Comparison of ENCODE assay signal across 16 cellular contexts in the genomic region with DNA sequence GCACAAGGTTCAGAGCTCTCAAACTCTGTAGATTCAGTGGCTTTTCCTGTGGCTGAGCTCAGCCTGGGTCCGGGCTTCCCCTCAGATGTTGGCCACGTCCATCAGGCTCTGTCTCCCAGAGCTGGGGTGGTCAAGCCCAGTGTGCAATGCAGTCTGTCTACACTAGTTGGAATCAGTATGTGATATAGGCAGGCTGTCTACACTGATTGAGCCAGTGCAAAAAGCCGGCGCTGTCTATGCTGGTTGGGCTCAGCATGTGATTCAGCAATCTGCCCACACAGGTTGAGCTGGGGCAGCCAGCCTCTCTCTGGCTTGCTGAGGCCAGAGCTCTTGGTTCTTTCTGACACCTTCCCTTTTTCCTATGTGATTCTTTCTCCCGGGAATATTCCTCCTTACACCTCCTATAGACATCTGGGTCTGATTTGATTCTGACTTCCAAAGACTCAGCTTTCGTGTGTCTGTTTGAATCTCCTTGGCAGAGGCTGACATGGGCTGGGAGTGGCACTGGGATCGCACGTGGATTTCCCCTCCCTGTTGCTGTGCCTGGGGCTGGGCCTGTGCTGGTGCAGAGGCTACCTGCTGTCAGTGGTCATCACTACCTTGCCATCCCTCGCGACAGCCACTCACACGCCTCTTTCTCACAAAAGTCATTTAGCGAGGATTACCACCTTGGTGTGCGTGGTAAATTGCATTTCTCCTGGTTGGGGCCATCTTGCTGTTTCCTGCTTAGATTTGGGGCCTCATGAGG. TPM values are rescaled to one million over a fixed set of nuclear protein-coding genes. Genes with fewer than 3 reads are reported as not detected.
DNase-seq lines count a peak whose midpoint lies in the region; ATAC-seq and TF ChIP-seq lines count a peak whose summit lies in the region.
"Had no signal": no experiment of that assay in that cellular context is flagged by ENCODE, and none has a peak within 500 bp of the region (broad histone marks: within the 10 kb centered on the region; RNA-seq: fewer than 3 reads in every experiment).

No MANE protein-coding gene starts in this region.

- no peaks in the 10 kb centered on the region for H3K36me3 ChIP-seq in Panc1 (ENCODE audit: control insufficient read depth, insufficient read depth, low read length)
- H3K36me3 ChIP-seq in iPS-15b (ENCODE audit: control insufficient read depth, insufficient read depth, low read length), result no peaks in the 10 kb centered on the region
- H3K36me3 ChIP-seq in upper lobe of left lung, result no peaks in the 10 kb centered on the region
- H3K36me3 ChIP-seq: BLaER1 had no signal

- H3K4me1 ChIP-seq in Panc1 (ENCODE audit: control insufficient read depth, insufficient read depth, low read length) (no peaks in the 10 kb centered on the region), iPS-15b (ENCODE audit: control insufficient read depth, insufficient read depth, low read length) (peaks cover 5% of the 10 kb centered on the region), upper lobe of left lung (no peaks in the 10 kb centered on the region)
- H3K4me1 ChIP-seq: BLaER1 had no signal

- intact Hi-C loops in Panc1 (cut with micrococcal nuclease; ENCODE audit: unreplicated experiment), result no loop called here

- DNase-seq in NCI-H2227 (lab: John Stamatoyannopoulos, UW; ENCODE audit: unreplicated experiment) (peak; percentile 53), NCI-H2227 treated with DMSO at 0.1 percent for 48 hours (lab: John Stamatoyannopoulos, UW) (no peak), Panc1 (ENCODE audit: low read depth, low spot score) (no peak), type B pancreatic cell (ENCODE audit: extremely low spot score, unreplicated experiment) (peak; percentile 45), LoVo (ENCODE audit: low spot score) (no peak), upper lobe of left lung (no peak)
- no peak for DNase-seq in activated CD4-positive, alpha-beta T cell treated with anti-CD3 and anti-CD28 coated beads, Interleukin-2, amount 10 ng/mL, durations not matched to agents 7 days and 5 days
- DNase-seq: CD8-positive, alpha-beta memory T cell; IMR-90; NCI-H1436; NCI-H2081 treated with DMSO at 0.1 percent for 48 hours; NCI-H345 had no signal

- peaks cover 55% of the 10 kb centered on the region for H3K27me3 Mint-ChIP-seq in type B pancreatic cell
- H3K27me3 Mint-ChIP-seq in activated CD4-positive, alpha-beta T cell treated with anti-CD3 and anti-CD28 coated beads, Interleukin-2, amount 10 ng/mL, durations not matched to agents 7 days and 5 days, result no peaks in the 10 kb centered on the region

- in situ Hi-C loops in Panc1 (cut with HindIII; ENCODE audit: low pct_unique_long_range_greater_than_20kb, low sequenced_read_pairs), result no loop called here

- POLR2A ChIA-PET in Panc1 (lab: Charles Lee), result no interaction called here
- POLR2A ChIA-PET in activated CD4-positive, alpha-beta T cell treated with anti-CD3 and anti-CD28 coated beads, Interleukin-2, amount 10 ng/mL, durations not matched to agents 7 days and 5 days (lab: Charles Lee), result no interaction called here

- no peak overlapping the region for H3K4me3 Mint-ChIP-seq in type B pancreatic cell
- no peak overlapping the region for H3K4me3 Mint-ChIP-seq in activated CD4-positive, alpha-beta T cell treated with anti-CD3 and anti-CD28 coated beads, Interleukin-2, amount 10 ng/mL, durations not matched to agents 7 days and 5 days
- H3K4me3 Mint-ChIP-seq: CD8-positive, alpha-beta memory T cell had no signal

- no peak for TF ChIP-seq EP300 in upper lobe of left lung (IDR thresholded peaks at IDR 0.05)

- ATAC-seq in Panc1 (peak; percentile 46), upper lobe of left lung (ENCODE audit: low FRiP score in 2 of 2) (no peak)

- no peak for TF ChIP-seq CTCF in Panc1 (IDR thresholded peaks at IDR 0.05)
- no peak for TF ChIP-seq CTCF in type B pancreatic cell (conservative IDR thresholded peaks at IDR 0.05)
- no peak for TF ChIP-seq CTCF in upper lobe of left lung (IDR thresholded peaks at IDR 0.05)

- 64 to 69% methylated on average over 13 of the region's 13 CpGs for WGBS in upper lobe of left lung, 2 donors

- CTCF ChIA-PET in Panc1 (lab: Charles Lee), result no interaction called here
- CTCF ChIA-PET in activated CD4-positive, alpha-beta T cell treated with anti-CD3 and anti-CD28 coated beads, Interleukin-2, amount 10 ng/mL, durations not matched to agents 7 days and 5 days (lab: Charles Lee), result no interaction called here

- H3K27me3 ChIP-seq in Panc1 (ENCODE audit: control insufficient read depth, insufficient read depth, low read length) (peaks cover 7% of the 10 kb centered on the region; the same call in 1 of the 2 replicates), iPS-15b (ENCODE audit: control insufficient read depth, insufficient read depth, low read length) (no peaks in the 10 kb centered on the region), upper lobe of left lung (no peaks in the 10 kb centered on the region)
- H3K27me3 ChIP-seq: BLaER1 had no signal

- H3K27ac Mint-ChIP-seq in type B pancreatic cell, result no peak overlapping the region
- no peak overlapping the region for H3K27ac Mint-ChIP-seq in activated CD4-positive, alpha-beta T cell treated with anti-CD3 and anti-CD28 coated beads, Interleukin-2, amount 10 ng/mL, durations not matched to agents 7 days and 5 days
- H3K27ac Mint-ChIP-seq: CD8-positive, alpha-beta memory T cell had no signal

- H3K27ac ChIP-seq in Panc1 (ENCODE audit: low read length) (no peak overlapping the region), upper lobe of left lung (no peak overlapping the region)
- H3K27ac ChIP-seq: 22Rv1, BLaER1 had no signal

- TF ChIP-seq POLR2A in upper lobe of left lung (IDR thresholded peaks at IDR 0.05), result no peak

- no peaks in the 10 kb centered on the region for H3K9me3 Mint-ChIP-seq in type B pancreatic cell
- no peaks in the 10 kb centered on the region for H3K9me3 Mint-ChIP-seq in activated CD4-positive, alpha-beta T cell treated with anti-CD3 and anti-CD28 coated beads, Interleukin-2, amount 10 ng/mL, durations not matched to agents 7 days and 5 days
- H3K9me3 Mint-ChIP-seq: CD8-positive, alpha-beta memory T cell had no signal

- no peaks in the 10 kb centered on the region for H3K4me1 Mint-ChIP-seq in type B pancreatic cell (ENCODE audit: unreplicated experiment)
- no peaks in the 10 kb centered on the region for H3K4me1 Mint-ChIP-seq in activated CD4-positive, alpha-beta T cell treated with anti-CD3 and anti-CD28 coated beads, Interleukin-2, amount 10 ng/mL, durations not matched to agents 7 days and 5 days
- H3K4me1 Mint-ChIP-seq: CD8-positive, alpha-beta memory T cell had no signal

- H3K9ac ChIP-seq in iPS-15b (ENCODE audit: low read depth, low read length), result peak overlapping the region; percentile 18
- H3K9ac ChIP-seq: BLaER1 had no signal

- H3K36me3 Mint-ChIP-seq in type B pancreatic cell, result no peaks in the 10 kb centered on the region
- no peaks in the 10 kb centered on the region for H3K36me3 Mint-ChIP-seq in activated CD4-positive, alpha-beta T cell treated with anti-CD3 and anti-CD28 coated beads, Interleukin-2, amount 10 ng/mL, durations not matched to agents 7 days and 5 days (ENCODE audit: low read depth)
- H3K36me3 Mint-ChIP-seq: CD8-positive, alpha-beta memory T cell had no signal

- H3K9me3 ChIP-seq in Panc1 (ENCODE audit: control insufficient read depth, insufficient read depth, low read depth, low read length) (no peaks in the 10 kb centered on the region), iPS-15b (ENCODE audit: control insufficient read depth, insufficient read depth, low read length) (no peaks in the 10 kb centered on the region), upper lobe of left lung (no peaks in the 10 kb centered on the region)
- H3K9me3 ChIP-seq: BLaER1 had no signal

- H3K4me3 ChIP-seq in Panc1 (ENCODE audit: low read depth in 2 of 2, low read length in 2 of 2) (no peak overlapping the region), iPS-15b (ENCODE audit: low read depth, low read length) (no peak overlapping the region), upper lobe of left lung (no peak overlapping the region)
- H3K4me3 ChIP-seq: BLaER1 had no signal

- no TSS peak for BruUV-seq in Panc1 (replicated peaks; lab: Mats Ljungman, UMichigan)

RNA-seq across cellular contexts. Expression of a gene that starts 9.3 kb away (rescaled TPM):
- total RNA-seq in Panc1 (2021; ENCODE audit: unreplicated experiment) (0.28 TPM), type B pancreatic cell (ENCODE audit: low replicate concordance) (5.7 and 10.8 TPM in 2 replicates), upper lobe of left lung (1 to 10 TPM in 1 of 6 donors, under 1 TPM in 3, not detected in 2; 0.46 to 3.1 (median 0.72) TPM)
- not detected for polyA plus RNA-seq in Panc1 (2012; ENCODE audit: insufficient read length)
- not detected for total RNA-seq in activated CD4-positive, alpha-beta T cell treated with anti-CD3 and anti-CD28 coated beads, Interleukin-2, amount 10 ng/mL, durations not matched to agents 7 days and 5 days
- total RNA-seq: CD8-positive, alpha-beta memory T cell; IMR-90; LHCN-M2 had no signal
- polyA plus RNA-seq: CD8-positive, alpha-beta memory T cell; IMR-90 had no signal

Comparison
In these comparisons a context has a peak if more than half of its experiments do, and no peak if none do; other contexts are left out.
1. DNase-seq: peak in NCI-H2227 (single experiment) and type B pancreatic cell (single experiment); none in NCI-H2227 treated with DMSO at 0.1 percent for 48 hours (single experiment), Panc1 (single experiment), LoVo (single experiment), upper lobe of left lung (0 of 2) and activated CD4-positive, alpha-beta T cell treated with anti-CD3 and anti-CD28 coated beads, Interleukin-2, amount 10 ng/mL, durations not matched to agents 7 days and 5 days (single experiment).